25 cellular contexts compared by ENCODE assay signal in the genomic region with DNA sequence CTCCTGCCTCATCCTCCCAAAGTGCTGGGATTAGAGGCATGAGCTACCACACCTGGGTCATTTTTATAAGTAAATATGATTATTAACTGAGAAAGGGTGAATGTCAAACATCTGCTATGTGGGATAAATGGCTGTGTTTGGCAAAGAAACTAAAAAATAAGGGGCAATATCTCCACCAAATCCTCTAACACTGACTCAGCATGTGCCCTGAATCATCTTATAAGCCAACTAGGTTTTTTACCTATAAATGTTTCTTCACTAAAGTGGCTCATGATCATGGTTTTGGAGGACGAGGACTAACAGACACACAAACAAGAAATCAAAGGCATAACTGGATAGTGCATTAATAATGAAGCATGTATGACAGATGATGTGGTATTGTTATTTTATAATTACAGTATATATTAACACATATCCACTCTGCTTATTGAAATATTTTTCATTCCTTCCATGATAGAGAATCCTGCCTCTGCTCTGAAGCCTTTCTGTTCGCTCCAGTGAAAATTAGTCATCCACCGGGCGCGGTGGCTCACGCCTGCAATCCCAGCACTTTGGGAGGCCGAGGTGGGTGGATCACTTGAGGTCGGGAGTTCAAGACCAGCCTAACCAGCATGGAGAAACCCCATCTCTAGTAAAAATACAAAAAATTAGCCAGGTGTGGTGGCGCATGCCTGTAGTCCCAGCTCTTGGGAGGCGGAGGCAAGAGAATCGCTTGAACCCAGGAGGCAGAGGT. TPM values are rescaled to one million over a fixed set of nuclear protein-coding genes. Genes with fewer than 3 reads are reported as not detected.
A peak's percentile ranks its signal among the peaks of the same experiment; 100 is the strongest.
DNase-seq lines count a peak whose midpoint lies in the region; ATAC-seq and TF ChIP-seq lines count a peak whose summit lies in the region.
"Had no signal": no experiment of that assay in that cellular context is flagged by ENCODE, and none has a peak within 500 bp of the region (broad histone marks: within the 10 kb centered on the region; RNA-seq: fewer than 3 reads in every experiment).

No MANE protein-coding gene starts in this region.

- no TSS peak for BruUV-seq in HCT116 (replicated peaks; lab: Mats Ljungman, UMichigan)

- 0 out of 4 replicates have a peak overlapping the region, but pooled peaks of 1 of the 2 experiments have one; percentile 1 for H3K4me3 ChIP-seq in HCT116 (replicated peaks in 1 of 2; ENCODE audit: low read depth in 1 of 2, low read length in 2 of 2)
- H3K4me3 ChIP-seq: gastroesophageal sphincter, HAP-1, hepatocyte, smooth muscle cell, suprapubic skin, uterus had no signal

- no peaks in the 10 kb centered on the region for H3K9me3 ChIP-seq in HCT116 (ENCODE audit: control insufficient read depth in 1 of 2, insufficient read depth in 1 of 2, low read depth in 1 of 2, low read length in 2 of 2)
- H3K9me3 ChIP-seq: HAP-1, suprapubic skin, uterus had no signal

- CTCF ChIA-PET in HCT116 (lab: Charles Lee): interaction anchor here (0.7 to 2.3 kb wide), 3 partner anchors 87 to 187 kb away, joined by 3 to 8 read pairs (median 3); no protein-coding TSS in a partner anchor
- CTCF ChIA-PET in RWPE1 (lab: Yijun Ruan, JAX): interaction anchor here (0.5 to 0.7 kb wide), 2 partner anchors 224 to 398 kb away, joined by 3 read pairs; no protein-coding TSS in a partner anchor
- CTCF ChIA-PET in activated CD8-positive, alpha-beta T cell treated with anti-CD3 and anti-CD28 coated beads for 36 hours (lab: Charles Lee): interaction anchor here (1.4 kb wide), 1 partner anchor 209 kb away, joined by 4 read pairs; no protein-coding TSS in a partner anchor

- H3K9me3 Mint-ChIP-seq in activated CD8-positive, alpha-beta T cell treated with anti-CD3 and anti-CD28 coated beads for 36 hours: no peaks in the 10 kb centered on the region

- H3K4me1 ChIP-seq in HCT116 (ENCODE audit: control insufficient read depth in 1 of 2, insufficient read depth in 2 of 2, low read length in 2 of 2): peaks cover 37 to 66% of the 10 kb centered on the region in 2 experiments
- H3K4me1 ChIP-seq: HAP-1, uterus had no signal

- intact Hi-C loops in HCT116 (cut with micrococcal nuclease): loop anchor here (2.0 kb wide), 1 partner anchor 78 kb away; no protein-coding TSS in a partner anchor
- intact Hi-C loops in activated CD8-positive, alpha-beta T cell treated with anti-CD3 and anti-CD28 coated beads for 36 hours (cut with micrococcal nuclease): no loop called here

- H2AFZ ChIP-seq in HCT116 (ENCODE audit: low read depth, low read length, poor library complexity, severe bottlenecking): no peak overlapping the region
- H2AFZ ChIP-seq: hepatocyte had no signal

- no peaks in the 10 kb centered on the region for H3K27me3 ChIP-seq in HCT116 (ENCODE audit: insufficient read depth, low read length)
- H3K27me3 ChIP-seq: hepatocyte, uterus had no signal

- peaks cover 50% of the 10 kb centered on the region for H3K27me3 Mint-ChIP-seq in activated CD8-positive, alpha-beta T cell treated with anti-CD3 and anti-CD28 coated beads for 36 hours

- ATAC-seq in HCT116 (no peak), HG03159 (IDR thresholded peaks at IDR 0.05; ENCODE audit: unreplicated experiment) (no peak)
- ATAC-seq in activated CD8-positive, alpha-beta T cell treated with anti-CD3 and anti-CD28 coated beads for 36 hours: no peak
- ATAC-seq: gastroesophageal sphincter, left cardiac atrium, right cardiac atrium had no signal

- no peak overlapping the region for H3K27ac Mint-ChIP-seq in activated CD8-positive, alpha-beta T cell treated with anti-CD3 and anti-CD28 coated beads for 36 hours
- H3K27ac Mint-ChIP-seq: IgD-negative memory B cell had no signal

- no peaks in the 10 kb centered on the region for H3K36me3 ChIP-seq in HCT116 (ENCODE audit: control insufficient read depth in 1 of 2, insufficient read depth in 2 of 2, low read length in 2 of 2)
- H3K36me3 ChIP-seq: gastroesophageal sphincter, HAP-1, suprapubic skin, uterus had no signal

- H3K9me2 ChIP-seq in HCT116 (ENCODE audit: insufficient read depth): no peaks in the 10 kb centered on the region; the same call in 1 of the 2 replicates

- peaks cover 5% of the 10 kb centered on the region for H3K4me1 Mint-ChIP-seq in activated CD8-positive, alpha-beta T cell treated with anti-CD3 and anti-CD28 coated beads for 36 hours (ENCODE audit: low read depth)

- POLR2A ChIA-PET in HCT116 (lab: Charles Lee) (interaction anchor here (1.0 to 3.8 kb wide), 10 partner anchors 10 to 78 kb away, joined by 3 to 40 read pairs (median 14); partner anchors contain the start of gene ARHGAP29), RWPE1 (lab: Yijun Ruan, JAX; ENCODE audit: low non-redundant PET) (no interaction called here)
- POLR2A ChIA-PET in activated CD8-positive, alpha-beta T cell treated with anti-CD3 and anti-CD28 coated beads for 36 hours (lab: Charles Lee): no interaction called here

- RAD21 ChIA-PET in HCT116 (lab: Charles Lee; ENCODE audit: low non-redundant PET in 1 of 2, low total read pairs in 2 of 2, uncharacterized antibody in 2 of 2, unreplicated experiment in 2 of 2): interaction anchor here in 1 of 2 experiments (0.6 kb wide), 2 partner anchors 11 to 86 kb away, joined by 3 to 5 read pairs; partner anchors contain the start of gene ARHGAP29

- peak overlapping the region; percentile 92 for H3K27ac ChIP-seq in HCT116 (ENCODE audit: low read depth, low read length)
- H3K27ac ChIP-seq in RWPE1: peak overlapping the region; percentile 55
- H3K27ac ChIP-seq: gastroesophageal sphincter, hepatocyte, uterus had no signal

- TF ChIP-seq CTCF in HCT116 (IDR thresholded peaks at IDR 0.05 in 2 of 3, conservative IDR thresholded peaks at IDR 0.05 in 1 of 3; ENCODE audit: borderline replicate concordance in 1 of 3, insufficient read depth in 1 of 3, low read depth in 2 of 3, low read length in 2 of 3): no peak
- TF ChIP-seq CTCF in RWPE1 (conservative IDR thresholded peaks at IDR 0.05; ENCODE audit: low read depth): no peak
- no peak for TF ChIP-seq CTCF in activated CD8-positive, alpha-beta T cell treated with anti-CD3 and anti-CD28 coated beads for 36 hours (IDR thresholded peaks at IDR 0.05)

- peak overlapping the region; percentile 82 for H3K4me2 ChIP-seq in HCT116 (ENCODE audit: low read length)
- H3K4me2 ChIP-seq: hepatocyte, smooth muscle cell had no signal

- H3K9ac ChIP-seq in HCT116 (ENCODE audit: low read length): peak overlapping the region; percentile 80

- TF ChIP-seq RAD21 in HCT116 (IDR thresholded peaks at IDR 0.05; ENCODE audit: low read depth): no peak; the same call in 1 of the 2 replicates

- H3K79me2 ChIP-seq in HCT116 (ENCODE audit: insufficient read depth, low read length): peaks cover 33% of the 10 kb centered on the region

- no peaks in the 10 kb centered on the region for H3K36me3 Mint-ChIP-seq in activated CD8-positive, alpha-beta T cell treated with anti-CD3 and anti-CD28 coated beads for 36 hours (ENCODE audit: low read depth)

- H3K4me3 Mint-ChIP-seq in activated CD8-positive, alpha-beta T cell treated with anti-CD3 and anti-CD28 coated beads for 36 hours: no peak overlapping the region

- TF ChIP-seq POLR2A in HCT116 (IDR thresholded peaks at IDR 0.05; ENCODE audit: borderline replicate concordance, extremely low read depth, insufficient read depth, insufficient read length): no peak

- DNase-seq in HCT116 (ENCODE audit: low read depth, low spot score) (no peak), RWPE1 (ENCODE audit: low spot score) (no peak), iris pigment epithelial cell (ENCODE audit: low read depth) (peak; percentile 56), renal cortical epithelial cell (ENCODE audit: low read depth) (peak; percentile 65), HCEC 1CT (no peak)
- DNase-seq in activated CD8-positive, alpha-beta T cell treated with anti-CD3 and anti-CD28 coated beads for 36 hours: no peak
- DNase-seq: activated naive CD4-positive, alpha-beta T cell; left cardiac atrium; NCI-H1092 treated with DMSO at 0.1 percent for 48 hours; NCI-H187; NCI-H446 treated with DMSO at 0.1 percent for 48 hours; NCI-H774; posterior cingulate gyrus; right cardiac atrium; RPMI8226; stimulated activated CD4-positive, alpha-beta T cell treated with anti-CD3 and anti-CD28 coated beads, Interleukin-1b, Interleukin-23, amount 100 ng/mL, for 48 hours; stimulated activated naive CD4-positive, alpha-beta T cell treated with Interleukin-2 at 50 U/mL for 16 hours; uterus had no signal

- H4K20me1 ChIP-seq in HCT116 (ENCODE audit: insufficient read depth): no peaks in the 10 kb centered on the region

TF ChIP-seq in HCT116, 20 proteins besides CTCF, POLR2A, EP300 and RAD21:
- TF ChIP-seq JUND (IDR thresholded peaks at IDR 0.05): no peak; the same call in 1 of the 2 replicates
- TF ChIP-seq, protein P1, sequence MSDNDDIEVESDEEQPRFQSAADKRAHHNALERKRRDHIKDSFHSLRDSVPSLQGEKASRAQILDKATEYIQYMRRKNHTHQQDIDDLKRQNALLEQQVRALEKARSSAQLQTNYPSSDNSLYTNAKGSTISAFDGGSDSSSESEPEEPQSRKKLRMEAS (IDR thresholded peaks at IDR 0.05): 0 out of 2 replicates have a peak, but pooled peaks have one; percentile 11
- peak; percentile 75 for TF ChIP-seq EGR1 (IDR thresholded peaks at IDR 0.05; ENCODE audit: low read depth)
- 0 out of 2 replicates have a peak, but pooled peaks have one; percentile 10 for TF ChIP-seq SP1 (IDR thresholded peaks at IDR 0.05; ENCODE audit: low read depth)
- TF ChIP-seq POLR2AphosphoS5 (IDR thresholded peaks at IDR 0.05; ENCODE audit: low read depth, low read length): no peak
- TF ChIP-seq CBX3 (IDR thresholded peaks at IDR 0.05; ENCODE audit: low read depth): peak; percentile 57; the same call in 1 of the 2 replicates
- peak; percentile 7; the same call in 1 of the 2 replicates for TF ChIP-seq CEBPB (IDR thresholded peaks at IDR 0.05; ENCODE audit: low read depth)

RNA-seq across cellular contexts. Expression of gene ARHGAP29, which starts 11.7 kb away (rescaled TPM):
- total RNA-seq in HCT116 (2021; ENCODE audit: unreplicated experiment): 128 TPM
- 29.0 and 40.6 TPM in 2 replicates for polyA plus RNA-seq in HCT116 (2012)
- total RNA-seq in renal cortical epithelial cell: 250 and 285 TPM in 2 replicates
- not detected for total RNA-seq in activated CD8-positive, alpha-beta T cell treated with anti-CD3 and anti-CD28 coated beads for 36 hours
- polyA plus RNA-seq: IgD-negative memory B cell had no signal

Comparison
In these comparisons a context has a peak if more than half of its experiments do, and no peak if none do; other contexts are left out.
1. DNase-seq: peak in iris pigment epithelial cell (single experiment) and renal cortical epithelial cell (single experiment); none in HCT116 (single experiment), RWPE1 (single experiment), activated CD8-positive, alpha-beta T cell treated with anti-CD3 and anti-CD28 coated beads for 36 hours (single experiment) and HCEC 1CT (single experiment).
2. RNA of gene ARHGAP29, which starts 11.7 kb away (total RNA-seq): 250 to 285 TPM in renal cortical epithelial cell and 128 TPM in HCT116 (single experiment); not detected in activated CD8-positive, alpha-beta T cell treated with anti-CD3 and anti-CD28 coated beads for 36 hours; every median in the first group is over 100 times any median in the second.